In genomic region chr2:235710933-235711332, GRCh38 we compare ENCODE assay signal across 21 cellular contexts.
"Had no signal": no experiment of that assay in that cellular context is flagged by ENCODE, and none has a peak within 500 bp of the region (broad histone marks: within the 10 kb centered on the region; RNA-seq: fewer than 3 reads in every experiment).

No MANE protein-coding gene starts in this region.

- H3K4me3 ChIP-seq: pancreas, psoas muscle, right atrium auricular region, stomach, testis, upper lobe of right lung had no signal

- H3K4me1 ChIP-seq: pancreas, right atrium auricular region, upper lobe of right lung had no signal

- H3K27ac ChIP-seq: pancreas, psoas muscle, right atrium auricular region, testis, upper lobe of right lung had no signal

- H3K27ac Mint-ChIP-seq: activated naive CD8-positive, alpha-beta T cell; activated T-cell treated with anti-CD3 and anti-CD28 coated beads, Interleukin-2, amount 50 U/mL, for 24 hours; activated T-helper 17 cell treated with anti-CD3 and anti-CD28 coated beads, Interleukin-2, amount 50 U/mL, for 72 hours; dendritic cell treated with granulocyte-macrophage colony-stimulating factor and Interleukin-4, amounts not matched to agents 40 ng/mL and 50 ng/mL, for 4 days; nephron progenitor cell had no signal

- FAIRE-seq: pancreas had no signal

- DNase-seq: activated CD8-positive, alpha-beta memory T cell treated with anti-CD3 and anti-CD28 coated beads for 24 hours; activated CD8-positive, alpha-beta memory T cell treated with anti-CD3 and anti-CD28 coated beads, Interleukin-2, amount 50 U/mL, for 4 hours; activated naive CD4-positive, alpha-beta T cell; activated T-cell treated with anti-CD3 and anti-CD28 coated beads, Interleukin-2, amount 50 U/mL, for 24 hours; effector CD8-positive, alpha-beta T cell; foreskin melanocyte; left ventricle myocardium superior; mammary epithelial cell; nephron progenitor cell; pancreas; psoas muscle; stimulated activated CD4-positive, alpha-beta T cell treated with anti-CD3 and anti-CD28 coated beads, Interleukin-12 subunit alpha, Interleukin-12 subunit beta, amount 100 ng/mL, for 4 hours; stimulated activated CD4-positive, alpha-beta T cell treated with anti-CD3 and anti-CD28 coated beads, Interleukin-4, amount 100 ng/mL, for 4 hours; stomach; T-helper 1 cell; testis; upper lobe of right lung had no signal

- H3K4me3 Mint-ChIP-seq: activated naive CD8-positive, alpha-beta T cell; activated T-cell treated with anti-CD3 and anti-CD28 coated beads, Interleukin-2, amount 50 U/mL, for 24 hours; activated T-helper 17 cell treated with anti-CD3 and anti-CD28 coated beads, Interleukin-2, amount 50 U/mL, for 72 hours; dendritic cell treated with granulocyte-macrophage colony-stimulating factor and Interleukin-4, amounts not matched to agents 40 ng/mL and 50 ng/mL, for 4 days; nephron progenitor cell had no signal

- H3K9me3 Mint-ChIP-seq: activated T-cell treated with anti-CD3 and anti-CD28 coated beads, Interleukin-2, amount 50 U/mL, for 24 hours; activated T-helper 17 cell treated with anti-CD3 and anti-CD28 coated beads, Interleukin-2, amount 50 U/mL, for 72 hours; dendritic cell treated with granulocyte-macrophage colony-stimulating factor and Interleukin-4, amounts not matched to agents 40 ng/mL and 50 ng/mL, for 4 days; nephron progenitor cell had no signal

- H3K36me3 ChIP-seq: pancreas, upper lobe of right lung had no signal

- ATAC-seq: activated T-helper 17 cell treated with anti-CD3 and anti-CD28 coated beads, Interleukin-2, amount 50 U/mL, for 72 hours; pancreas; psoas muscle had no signal

- H3K27me3 ChIP-seq: pancreas, right atrium auricular region, stomach, testis, upper lobe of right lung had no signal

- H3K27me3 Mint-ChIP-seq: activated naive CD8-positive, alpha-beta T cell; activated T-cell treated with anti-CD3 and anti-CD28 coated beads, Interleukin-2, amount 50 U/mL, for 24 hours; dendritic cell treated with granulocyte-macrophage colony-stimulating factor and Interleukin-4, amounts not matched to agents 40 ng/mL and 50 ng/mL, for 4 days had no signal

- H3K9me3 ChIP-seq: pancreas, psoas muscle, right atrium auricular region, stomach, testis, upper lobe of right lung had no signal

- H3K36me3 Mint-ChIP-seq: activated naive CD8-positive, alpha-beta T cell had no signal
